ENCODE assay signal across 17 cellular contexts in the genomic region with DNA sequence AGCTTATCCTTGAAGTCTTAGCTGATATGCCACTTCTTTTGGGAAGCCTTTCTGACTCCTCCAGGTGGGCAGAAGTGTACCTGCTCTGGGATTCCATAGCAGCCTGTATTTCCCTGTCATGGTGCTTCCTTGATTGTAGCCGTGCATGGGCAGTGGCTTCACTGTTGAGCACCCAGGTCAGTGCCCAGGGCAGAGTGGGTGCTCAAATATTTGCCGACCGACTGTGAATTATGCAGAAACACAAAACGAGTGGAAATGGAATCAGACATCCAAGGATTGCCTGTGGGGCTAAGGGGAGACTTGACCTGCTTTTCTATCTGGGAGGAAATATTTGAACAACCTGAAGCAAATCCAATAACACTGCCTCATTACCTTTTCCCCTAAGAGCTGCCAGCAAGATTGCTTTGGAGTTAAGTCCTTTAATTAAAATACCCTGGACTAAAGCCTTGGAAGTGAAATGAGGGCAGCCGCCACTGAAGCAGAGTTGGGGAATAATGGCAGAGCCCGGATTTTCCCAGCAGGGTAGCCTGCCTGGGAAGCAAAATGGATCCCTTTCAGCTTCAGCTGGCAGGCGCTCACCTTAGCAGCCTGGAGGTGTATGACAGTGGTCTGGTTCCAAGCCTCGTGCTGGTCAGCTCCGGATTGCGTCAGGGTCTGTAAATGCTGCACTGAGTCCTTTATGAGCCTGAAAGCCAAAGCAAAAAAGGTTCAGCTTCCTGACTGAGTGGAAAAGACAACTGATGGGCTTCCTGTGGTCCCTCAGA. TPM values are rescaled to one million over a fixed set of nuclear protein-coding genes. Genes with fewer than 3 reads are reported as not detected.
A peak's percentile ranks its signal among the peaks of the same experiment; 100 is the strongest.
DNase-seq lines count a peak whose midpoint lies in the region; ATAC-seq, FAIRE-seq and TF ChIP-seq lines count a peak whose summit lies in the region.
"Had no signal": no experiment of that assay in that cellular context is flagged by ENCODE, and none has a peak within 500 bp of the region (broad histone marks: within the 10 kb centered on the region; RNA-seq: fewer than 3 reads in every experiment).

No MANE protein-coding gene starts in this region.

- no peak for FAIRE-seq in HepG2 (lab: Jason Lieb, UNC)

- TF ChIP-seq EP300 in HepG2 (IDR thresholded peaks at IDR 0.05; ENCODE audit: low read depth in 2 of 2, low read length in 2 of 2): no peak
- TF ChIP-seq EP300 in HepG2 (CRISPR knock-in tag; IDR thresholded peaks at IDR 0.05; ENCODE audit: borderline replicate concordance): no peak

- POLR2A ChIA-PET in HepG2 (lab: Yijun Ruan, JAX): interaction anchor here (1.2 to 1.6 kb wide), 5 partner anchors 9 to 52 kb away, joined by 3 to 6 read pairs (median 3); partner anchors contain the start of gene ACOX2

- intact Hi-C loops in HepG2 (cut with micrococcal nuclease; ENCODE audit: unreplicated experiment) (loop anchor here (2.0 kb wide), 2 partner anchors 59 to 89 kb away; partner anchors contain the start of gene PDHB), gastrocnemius medialis (cut with DNase I; ENCODE audit: low total_unique reads) (no loop called here)

- peak; percentile 85 for DNase-seq in NCI-H82 treated with DMSO at 0.1 percent for 48 hours (lab: John Stamatoyannopoulos, UW; ENCODE audit: unreplicated experiment)
- DNase-seq in ecto neural progenitor cell (ENCODE audit: low spot score): peak; percentile 67
- DNase-seq in HepG2 (ENCODE audit: low spot score): peak; percentile 46
- DNase-seq in gastrocnemius medialis: peak in 1 of 2 donors; percentile 36
- DNase-seq in glutamatergic neuron: no peak
- DNase-seq: DMS53; effector memory CD8-positive, alpha-beta T cell; left cardiac atrium; naive B cell; sigmoid colon; stimulated activated CD4-positive, alpha-beta T cell treated with anti-CD3 and anti-CD28 coated beads, Interleukin-4, amount 100 ng/mL, for 1 hour had no signal

- H3K27ac Mint-ChIP-seq in glutamatergic neuron (ENCODE audit: unreplicated experiment): no peak overlapping the region

- no TSS peak for BruUV-seq in HepG2 (replicated peaks; lab: Mats Ljungman, UMichigan)

- in situ Hi-C loops in HepG2 (cut with HindIII; ENCODE audit: extremely low pct_ligation_motif_present, low pct_unique_long_range_greater_than_20kb) (no loop called here), gastrocnemius medialis (cut with MboI; ENCODE audit: low sequenced_read_pairs in 4 of 4) (no loop called here)

- no peak for ATAC-seq in HepG2
- peak; percentile 41 to 75 for ATAC-seq in gastrocnemius medialis
- no peak for ATAC-seq in HG03025 (IDR thresholded peaks at IDR 0.05; ENCODE audit: low FRiP score, unreplicated experiment)
- ATAC-seq in GM18870 (IDR thresholded peaks at IDR 0.05; ENCODE audit: unreplicated experiment): no peak
- ATAC-seq: effector memory CD8-positive, alpha-beta T cell; left cardiac atrium had no signal

- H3K4me1 ChIP-seq in HepG2 (ENCODE audit: insufficient read depth, low read length) (peaks cover 100% of the 10 kb centered on the region), gastrocnemius medialis (no peaks in the 10 kb centered on the region)
- H3K4me1 ChIP-seq: ascending aorta, sigmoid colon had no signal

- H2AFZ ChIP-seq in HepG2 (ENCODE audit: low read length): no peak overlapping the region

- TF ChIP-seq CTCF in HepG2 (CRISPR knock-in tag; IDR thresholded peaks at IDR 0.05) (no peak), gastrocnemius medialis (IDR thresholded peaks at IDR 0.05 in 4 of 5, conservative IDR thresholded peaks at IDR 0.05 in 1 of 5) (no peak), glutamatergic neuron (IDR thresholded peaks at IDR 0.05; ENCODE audit: partially characterized antibody, unreplicated experiment) (no peak)

- H3K4me3 ChIP-seq in HepG2 (replicated peaks in 1 of 3; ENCODE audit: insufficient read depth in 1 of 3, low read depth in 2 of 3, low read length in 3 of 3) (no peak overlapping the region), gastrocnemius medialis (no peak overlapping the region)
- H3K4me3 ChIP-seq: ascending aorta, sigmoid colon, SK-N-MC had no signal

- H3K27ac ChIP-seq in HepG2 (ENCODE audit: extremely low read length, insufficient read depth, low read length) (peak overlapping the region; percentile 88), gastrocnemius medialis (no peak overlapping the region)
- H3K27ac ChIP-seq: ascending aorta, C4-2B, sigmoid colon, SK-N-MC had no signal

- no peak overlapping the region for H3K9ac ChIP-seq in HepG2 (ENCODE audit: insufficient read depth, low read depth, low read length)

- H3K4me1 Mint-ChIP-seq in glutamatergic neuron (ENCODE audit: low read depth, unreplicated experiment): peaks cover 24% of the 10 kb centered on the region
- H3K4me1 Mint-ChIP-seq: naive B cell had no signal

- no peaks in the 10 kb centered on the region for H4K20me1 ChIP-seq in HepG2 (ENCODE audit: insufficient read depth, low read length)

- TF ChIP-seq POLR2A in HepG2 (IDR thresholded peaks at IDR 0.05; ENCODE audit: insufficient read depth in 1 of 2, low read depth in 2 of 2, low read length in 2 of 2) (no peak), gastrocnemius medialis (IDR thresholded peaks at IDR 0.05) (no peak)

- H3K36me3 ChIP-seq in HepG2 (replicated peaks in 1 of 2; ENCODE audit: control insufficient read depth in 1 of 2, insufficient read depth in 2 of 2, low read length in 2 of 2) (peaks cover 4 to 6% of the 10 kb centered on the region in 2 experiments; a peak in 4 of 5 replicates), gastrocnemius medialis (peaks cover 0 to 16% of the 10 kb centered on the region in 2 donors)

- 0 out of 2 replicates have a peak overlapping the region, but pooled peaks have one; percentile 52 for H3K4me2 ChIP-seq in HepG2 (ENCODE audit: low read depth, low read length)

- H3K36me3 Mint-ChIP-seq in glutamatergic neuron (ENCODE audit: unreplicated experiment): no peaks in the 10 kb centered on the region

- H3K79me2 ChIP-seq in HepG2 (ENCODE audit: insufficient read depth, low read length): no peaks in the 10 kb centered on the region

- H3K9me3 ChIP-seq in HepG2 (ENCODE audit: low read length): no peaks in the 10 kb centered on the region
- no peaks in the 10 kb centered on the region for H3K9me3 ChIP-seq in gastrocnemius medialis
- H3K9me3 ChIP-seq: ascending aorta, sigmoid colon had no signal

- H3K9me3 Mint-ChIP-seq in glutamatergic neuron (ENCODE audit: unreplicated experiment): peaks cover 7% of the 10 kb centered on the region
- H3K9me3 Mint-ChIP-seq: effector memory CD8-positive, alpha-beta T cell; naive B cell had no signal

- no peaks in the 10 kb centered on the region for H3K27me3 ChIP-seq in HepG2 (ENCODE audit: control insufficient read depth in 1 of 2, insufficient read depth in 2 of 2, low read length in 2 of 2)
- no peaks in the 10 kb centered on the region for H3K27me3 ChIP-seq in gastrocnemius medialis
- H3K27me3 ChIP-seq: ascending aorta, sigmoid colon had no signal

- TF ChIP-seq RAD21 in HepG2 (CRISPR knock-in tag; IDR thresholded peaks at IDR 0.05): no peak

- 74% methylated on average over 8 of the region's 10 CpGs for WGBS in HepG2 (ENCODE audit: low lambda C conversion rate)

- H3K4me3 Mint-ChIP-seq in glutamatergic neuron (ENCODE audit: unreplicated experiment): no peak overlapping the region
- H3K4me3 Mint-ChIP-seq: effector memory CD8-positive, alpha-beta T cell; naive B cell had no signal

- CTCF ChIA-PET in HepG2 (lab: Yijun Ruan, JAX; ENCODE audit: low intra/inter-chr PET ratio, low total read pairs): no interaction called here

- H3K27me3 Mint-ChIP-seq in glutamatergic neuron (ENCODE audit: unreplicated experiment): peaks cover 14% of the 10 kb centered on the region
- H3K27me3 Mint-ChIP-seq: effector memory CD8-positive, alpha-beta T cell; naive B cell had no signal

RNA-seq across cellular contexts. Expression of gene ACOX2, which starts 14.9 kb away (rescaled TPM):
- total RNA-seq in HepG2 (2016; rRNA removed; fragmentation: Illumina TruSeq; extraction: Trizol) (41.1 and 42.6 TPM in 2 replicates), gastrocnemius medialis (10 to 100 TPM in 1 of 4 donors, 1 to 10 TPM in 3; 1.6 to 10.4 (median 5.7) TPM), glutamatergic neuron (ENCODE audit: unreplicated experiment) (0.59 TPM)
- total RNA-seq in HepG2 (2016; cell fraction: cytosol; rRNA removed; fragmentation: Illumina TruSeq; extraction: Trizol; ENCODE audit: low read depth): 13.1 and 13.7 TPM in 2 replicates
- total RNA-seq in HepG2 (2016; cell fraction: insoluble cytoplasmic fraction; rRNA removed; fragmentation: Illumina TruSeq; extraction: Trizol): 39.0 and 39.8 TPM in 2 replicates
- 18.6 and 20.4 TPM in 2 replicates for total RNA-seq in HepG2 (2016; cell fraction: membrane; rRNA removed; fragmentation: Illumina TruSeq; extraction: Trizol)
- 48.2 and 48.3 TPM in 2 replicates for total RNA-seq in HepG2 (2016; cell fraction: nucleus; rRNA removed; fragmentation: Illumina TruSeq; extraction: Trizol)
- 98.5 and 105 TPM in 2 replicates for polyA plus RNA-seq in HepG2 (2011; rRNA removed)
- 49.0 and 60.3 TPM in 2 replicates for polyA plus RNA-seq in HepG2 (2011; cell fraction: cytosol; rRNA removed)
- polyA plus RNA-seq in HepG2 (2011; cell fraction: nucleus; rRNA removed): 306 and 373 TPM in 2 replicates
- polyA plus RNA-seq in HepG2 (2012): 29.8 and 60.1 TPM in 2 replicates
- 12.5 and 13.1 TPM in 2 replicates for polyA plus RNA-seq in HepG2 (2016; cell fraction: cytosol; fragmentation: Illumina TruSeq; extraction: Trizol; ENCODE audit: low read depth)
- polyA plus RNA-seq in HepG2 (2016; cell fraction: insoluble cytoplasmic fraction; fragmentation: Illumina TruSeq; extraction: Trizol; ENCODE audit: low read depth): 50.0 and 58.0 TPM in 2 replicates
- polyA plus RNA-seq in HepG2 (2016; cell fraction: membrane; fragmentation: Illumina TruSeq; extraction: Trizol; ENCODE audit: low read depth): 16.6 and 17.1 TPM in 2 replicates
- 86.5 and 86.8 TPM in 2 replicates for polyA plus RNA-seq in HepG2 (2016; cell fraction: nucleus; fragmentation: Illumina TruSeq; extraction: Trizol; ENCODE audit: insufficient read depth, low read depth)
- polyA minus RNA-seq in HepG2 (2011; rRNA and poly(A)+ RNA removed; ENCODE audit: low replicate concordance): 95.4 TPM in 1 of 2 replicates, not detected in the other
- polyA minus RNA-seq in HepG2 (2011; cell fraction: cytosol; rRNA and poly(A)+ RNA removed): 23.3 and 26.9 TPM in 2 replicates
- polyA minus RNA-seq in HepG2 (2011; cell fraction: nucleus; rRNA and poly(A)+ RNA removed): 86.3 and 110 TPM in 2 replicates

RNA-seq across cellular contexts. Expression of gene KCTD6, which starts 30.2 kb away (rescaled TPM):
- total RNA-seq in HepG2 (2016; rRNA removed; fragmentation: Illumina TruSeq; extraction: Trizol): 14.0 and 14.2 TPM in 2 replicates
- 9.3 and 12.2 TPM in 2 replicates for total RNA-seq in HepG2 (2016; cell fraction: cytosol; rRNA removed; fragmentation: Illumina TruSeq; extraction: Trizol; ENCODE audit: low read depth)
- total RNA-seq in HepG2 (2016; cell fraction: insoluble cytoplasmic fraction; rRNA removed; fragmentation: Illumina TruSeq; extraction: Trizol): 13.2 and 17.0 TPM in 2 replicates
- total RNA-seq in HepG2 (2016; cell fraction: membrane; rRNA removed; fragmentation: Illumina TruSeq; extraction: Trizol): 20.0 and 22.1 TPM in 2 replicates
- 12.3 and 13.2 TPM in 2 replicates for total RNA-seq in HepG2 (2016; cell fraction: nucleus; rRNA removed; fragmentation: Illumina TruSeq; extraction: Trizol)
- polyA plus RNA-seq in HepG2 (2011; rRNA removed): 12.0 and 13.4 TPM in 2 replicates
- polyA plus RNA-seq in HepG2 (2011; cell fraction: cytosol; rRNA removed): 6.5 and 11.1 TPM in 2 replicates
- 7.0 and 14.1 TPM in 2 replicates for polyA plus RNA-seq in HepG2 (2011; cell fraction: nucleus; rRNA removed)
- 10.7 and 12.1 TPM in 2 replicates for polyA plus RNA-seq in HepG2 (2012)
- polyA plus RNA-seq in HepG2 (2016; cell fraction: cytosol; fragmentation: Illumina TruSeq; extraction: Trizol; ENCODE audit: low read depth): 10.5 and 12.2 TPM in 2 replicates
- polyA plus RNA-seq in HepG2 (2016; cell fraction: insoluble cytoplasmic fraction; fragmentation: Illumina TruSeq; extraction: Trizol; ENCODE audit: low read depth): 19.5 and 23.9 TPM in 2 replicates
- 17.5 and 18.4 TPM in 2 replicates for polyA plus RNA-seq in HepG2 (2016; cell fraction: membrane; fragmentation: Illumina TruSeq; extraction: Trizol; ENCODE audit: low read depth)
- polyA plus RNA-seq in HepG2 (2016; cell fraction: nucleus; fragmentation: Illumina TruSeq; extraction: Trizol; ENCODE audit: insufficient read depth, low read depth): 23.8 and 26.9 TPM in 2 replicates
- polyA minus RNA-seq in HepG2 (2011; rRNA and poly(A)+ RNA removed; ENCODE audit: low replicate concordance): 3.9 and 8.0 TPM in 2 replicates
- polyA minus RNA-seq in HepG2 (2011; cell fraction: cytosol; rRNA and poly(A)+ RNA removed): 4.9 and 5.9 TPM in 2 replicates
- polyA minus RNA-seq in HepG2 (2011; cell fraction: nucleus; rRNA and poly(A)+ RNA removed): 7.3 and 17.8 TPM in 2 replicates
- total RNA-seq in gastrocnemius medialis: 1 to 10 TPM; 4.3 to 8.3 (median 5.8) TPM
- 21.1 TPM for total RNA-seq in glutamatergic neuron (ENCODE audit: unreplicated experiment)

RNA-seq across cellular contexts. Expression of gene FAM107A, which starts 55.1 kb away (rescaled TPM):
- total RNA-seq in HepG2 (2016; rRNA removed; fragmentation: Illumina TruSeq; extraction: Trizol): not detected in 2 replicates
- not detected in 2 replicates for total RNA-seq in HepG2 (2016; cell fraction: cytosol; rRNA removed; fragmentation: Illumina TruSeq; extraction: Trizol; ENCODE audit: low read depth)
- total RNA-seq in HepG2 (2016; cell fraction: insoluble cytoplasmic fraction; rRNA removed; fragmentation: Illumina TruSeq; extraction: Trizol): not detected in 2 replicates
- total RNA-seq in HepG2 (2016; cell fraction: membrane; rRNA removed; fragmentation: Illumina TruSeq; extraction: Trizol): not detected in 2 replicates
- not detected in 2 replicates for total RNA-seq in HepG2 (2016; cell fraction: nucleus; rRNA removed; fragmentation: Illumina TruSeq; extraction: Trizol)
- not detected in 2 replicates for polyA plus RNA-seq in HepG2 (2011; rRNA removed)
- not detected in 2 replicates for polyA plus RNA-seq in HepG2 (2011; cell fraction: cytosol; rRNA removed)
- not detected in 2 replicates for polyA plus RNA-seq in HepG2 (2011; cell fraction: nucleus; rRNA removed)
- 0.13 and 0.62 TPM in 2 replicates for polyA plus RNA-seq in HepG2 (2012)
- polyA plus RNA-seq in HepG2 (2016; cell fraction: cytosol; fragmentation: Illumina TruSeq; extraction: Trizol; ENCODE audit: low read depth): not detected in 2 replicates
- not detected in 2 replicates for polyA plus RNA-seq in HepG2 (2016; cell fraction: insoluble cytoplasmic fraction; fragmentation: Illumina TruSeq; extraction: Trizol; ENCODE audit: low read depth)
- not detected in 2 replicates for polyA plus RNA-seq in HepG2 (2016; cell fraction: membrane; fragmentation: Illumina TruSeq; extraction: Trizol; ENCODE audit: low read depth)
- polyA plus RNA-seq in HepG2 (2016; cell fraction: nucleus; fragmentation: Illumina TruSeq; extraction: Trizol; ENCODE audit: insufficient read depth, low read depth): not detected in 2 replicates
- polyA minus RNA-seq in HepG2 (2011; rRNA and poly(A)+ RNA removed; ENCODE audit: low replicate concordance): not detected in 2 replicates
- polyA minus RNA-seq in HepG2 (2011; cell fraction: cytosol; rRNA and poly(A)+ RNA removed): not detected in 2 replicates
- polyA minus RNA-seq in HepG2 (2011; cell fraction: nucleus; rRNA and poly(A)+ RNA removed): not detected in 2 replicates
- total RNA-seq in gastrocnemius medialis: 10 to 100 TPM; 21.1 to 28.5 (median 27.6) TPM
- not detected for total RNA-seq in glutamatergic neuron (ENCODE audit: unreplicated experiment)
- total RNA-seq: fibroblast of villous mesenchyme had no signal

Comparison
In these comparisons a context has a peak if more than half of its experiments do, and no peak if none do; other contexts are left out.
1. ATAC-seq: peak in gastrocnemius medialis (2 of 2); none in HepG2 (single experiment), HG03025 (single experiment) and GM18870 (single experiment).
2. RNA of gene FAM107A, which starts 55.1 kb away (total RNA-seq): 21.1 to 28.5 TPM in gastrocnemius medialis; not detected in HepG2 and not detected in glutamatergic neuron (single experiment); every median in the first group is over 10 times any median in the second.